In the genomic region with DNA sequence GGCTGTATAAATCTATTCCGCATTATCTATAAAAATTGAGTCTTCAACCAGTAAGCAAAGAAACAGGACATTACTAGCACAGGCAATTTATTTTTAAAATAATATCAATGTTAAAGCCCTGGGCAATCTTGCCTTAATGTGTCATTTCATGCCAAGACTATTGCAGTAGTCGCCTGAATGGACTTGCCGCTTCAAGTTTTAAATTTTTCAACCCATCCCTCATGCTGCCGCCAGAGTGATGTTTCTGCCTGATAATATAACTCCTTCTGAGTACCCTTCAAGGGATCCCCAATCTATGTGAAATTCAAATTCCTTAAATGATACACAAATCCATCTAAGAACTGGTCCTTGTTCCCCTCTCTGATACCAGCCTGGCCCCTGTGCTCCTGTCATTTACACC, we compare ENCODE assay signal across 18 cellular contexts.
DNase-seq lines count a peak whose midpoint lies in the region; ATAC-seq and TF ChIP-seq lines count a peak whose summit lies in the region.
"Had no signal": no experiment of that assay in that cellular context is flagged by ENCODE, and none has a peak within 500 bp of the region (broad histone marks: within the 10 kb centered on the region; RNA-seq: fewer than 3 reads in every experiment).

No MANE protein-coding gene starts in this region.

- H2AFZ ChIP-seq in mammary epithelial cell (ENCODE audit: low read depth, low read length): no peak overlapping the region
- H2AFZ ChIP-seq: GM23248 had no signal

- in situ Hi-C loops in mammary epithelial cell (cut with MboI; ENCODE audit: low sequenced_read_pairs in 2 of 2): loop anchor here (5.0 to 25.0 kb wide), 3 partner anchors 59 to 226 kb away; no protein-coding TSS in a partner anchor

- CTCF ChIA-PET in mammary epithelial cell (lab: Charles Lee; ENCODE audit: low non-redundant PET) (interaction anchor here (0.8 kb wide), 1 partner anchor 279 kb away, joined by 3 read pairs; no protein-coding TSS in a partner anchor), Caco-2 (lab: Charles Lee) (no interaction called here)

- H3K4me3 Mint-ChIP-seq in HFFc6 (no peak overlapping the region), Caco-2 (ENCODE audit: unreplicated experiment) (no peak overlapping the region)
- H3K4me3 Mint-ChIP-seq: B cell; CD4-positive, CD25-positive, alpha-beta regulatory T cell; CD8-positive, alpha-beta memory T cell; IgD-negative memory B cell had no signal

- H3K4me1 ChIP-seq in mammary epithelial cell (ENCODE audit: insufficient read depth, low read length) (peaks cover 40% of the 10 kb centered on the region), esophagus (ENCODE audit: control insufficient read depth in 2 of 2, insufficient read depth in 2 of 2, low read length in 1 of 2) (no peaks in the 10 kb centered on the region), suprapubic skin (peaks cover 25% of the 10 kb centered on the region), Caco-2 (peaks cover 6% of the 10 kb centered on the region; the same call in 1 of the 2 replicates)

- no peak for ATAC-seq in GM18498 (IDR thresholded peaks at IDR 0.05; ENCODE audit: unreplicated experiment)

- H3K27ac Mint-ChIP-seq in HFFc6 (peak overlapping the region; percentile 14; the same call in 1 of the 2 replicates), Caco-2 (ENCODE audit: unreplicated experiment) (no peak overlapping the region)
- H3K27ac Mint-ChIP-seq: B cell; CD4-positive, CD25-positive, alpha-beta regulatory T cell; IgD-negative memory B cell had no signal

- TF ChIP-seq CTCF in HFFc6 (IDR thresholded peaks at IDR 0.05): no peak
- no peak for TF ChIP-seq CTCF in mammary epithelial cell (conservative IDR thresholded peaks at IDR 0.05 in 1 of 2, IDR thresholded peaks at IDR 0.05 in 1 of 2; ENCODE audit: extremely low read depth in 1 of 2, insufficient read depth in 1 of 2, low read depth in 1 of 2, low read length in 2 of 2)
- TF ChIP-seq CTCF in suprapubic skin (IDR thresholded peaks at IDR 0.05): no peak
- TF ChIP-seq CTCF in Caco-2 (IDR thresholded peaks at IDR 0.05; ENCODE audit: insufficient read depth in 1 of 2, low read depth in 1 of 2, low read length in 1 of 2, severe bottlenecking in 1 of 2, unreplicated experiment in 1 of 2): no peak

- BruUV-seq in mammary epithelial cell (replicated peaks; lab: Mats Ljungman, UMichigan) (no TSS peak), Caco-2 (replicated peaks; lab: Mats Ljungman, UMichigan) (no TSS peak)

- WGBS in mammary epithelial cell (ENCODE audit: low coverage, missing lambda C conversion rate): 59% methylated on average over 4 of the region's 4 CpGs
- WGBS in esophagus, 2 donors: 55 to 71% methylated on average over 4 of the region's 4 CpGs
- 58% methylated on average over 4 of the region's 4 CpGs for whole genome bisulfite sequencing in suprapubic skin

- H3K27ac ChIP-seq in mammary epithelial cell (ENCODE audit: insufficient read depth, low read depth, low read length) (peak overlapping the region; percentile 90), esophagus (ENCODE audit: low read depth in 2 of 2, low read length in 1 of 2) (peak overlapping the region; percentile 37 to 40), suprapubic skin (peak overlapping the region; percentile 20)
- H3K27ac ChIP-seq: BLaER1 treated with 17β-estradiol and CSF1 and Interleukin-3, amounts not matched to agents 10 nM and 100 nM; GM23248 had no signal

- no peak for DNase-seq in HFFc6
- peak; percentile 37 for DNase-seq in mammary epithelial cell
- DNase-seq in suprapubic skin (ENCODE audit: low spot score in 2 of 2): no peak
- no peak for DNase-seq in Caco-2
- DNase-seq in DMS 273 treated with DMSO at 0.1 percent for 48 hours (lab: John Stamatoyannopoulos, UW): no peak
- DNase-seq: CD4-positive, CD25-positive, alpha-beta regulatory T cell; CD8-positive, alpha-beta memory T cell; COR-L47; DMS79 treated with DMSO at 0.1 percent for 48 hours; GF-D8; GM23248; KBM-7 had no signal

- H3K9me3 Mint-ChIP-seq in HFFc6: no peaks in the 10 kb centered on the region
- no peaks in the 10 kb centered on the region for H3K9me3 Mint-ChIP-seq in Caco-2 (ENCODE audit: unreplicated experiment)
- H3K9me3 Mint-ChIP-seq: CD8-positive, alpha-beta memory T cell; IgD-negative memory B cell had no signal

- no peak for TF ChIP-seq POLR2A in suprapubic skin (IDR thresholded peaks at IDR 0.05)

- H3K4me2 ChIP-seq in mammary epithelial cell (ENCODE audit: insufficient read depth, low read depth, low read length): peak overlapping the region; percentile 66
- H3K4me2 ChIP-seq: BLaER1 treated with 17β-estradiol and CSF1 and Interleukin-3, amounts not matched to agents 10 nM and 100 nM had no signal

- peak overlapping the region; percentile 35 for H3K9ac ChIP-seq in mammary epithelial cell (ENCODE audit: insufficient read depth, low read length)
- H3K9ac ChIP-seq: BLaER1 treated with 17β-estradiol and CSF1 and Interleukin-3, amounts not matched to agents 10 nM and 100 nM; GM23248 had no signal

- dilution Hi-C loops in mammary epithelial cell (cut with HindIII; ENCODE audit: low sequenced_read_pairs): no loop called here

- POLR2A ChIA-PET in Caco-2 (lab: Charles Lee): no interaction called here

- H3K4me3 ChIP-seq in mammary epithelial cell (replicated peaks in 1 of 3; ENCODE audit: insufficient read depth in 1 of 3, low read depth in 2 of 3, low read length in 3 of 3) (no peak overlapping the region), esophagus (ENCODE audit: low read depth in 1 of 2, low read length in 2 of 2) (no peak overlapping the region), suprapubic skin (no peak overlapping the region), Caco-2 (ENCODE audit: low read depth, low read length) (no peak overlapping the region)
- H3K4me3 ChIP-seq: BLaER1 treated with 17β-estradiol and CSF1 and Interleukin-3, amounts not matched to agents 10 nM and 100 nM; GM23248; HAP-1 had no signal

- no peaks in the 10 kb centered on the region for H4K20me1 ChIP-seq in mammary epithelial cell (ENCODE audit: insufficient read depth, low read length)

- H3K27me3 Mint-ChIP-seq in HFFc6 (ENCODE audit: insufficient read depth) (peaks cover 3% of the 10 kb centered on the region), Caco-2 (ENCODE audit: insufficient read depth, unreplicated experiment) (no peaks in the 10 kb centered on the region)
- H3K27me3 Mint-ChIP-seq: B cell; CD4-positive, CD25-positive, alpha-beta regulatory T cell; CD8-positive, alpha-beta memory T cell; IgD-negative memory B cell had no signal

- intact Hi-C loops in mammary epithelial cell (cut with micrococcal nuclease) (no loop called here), Caco-2 (cut with micrococcal nuclease; ENCODE audit: unreplicated experiment) (no loop called here)

- H3K27me3 ChIP-seq in mammary epithelial cell (ENCODE audit: insufficient read depth, low read length): no peaks in the 10 kb centered on the region
- H3K27me3 ChIP-seq in esophagus (ENCODE audit: control insufficient read depth in 1 of 2, insufficient read depth in 2 of 2, low read length in 2 of 2): no peaks in the 10 kb centered on the region
- H3K27me3 ChIP-seq in suprapubic skin: no peaks in the 10 kb centered on the region
- no peaks in the 10 kb centered on the region for H3K27me3 ChIP-seq in Caco-2 (replicated peaks; ENCODE audit: control insufficient read depth, insufficient read depth, low read length)
- H3K27me3 ChIP-seq: BLaER1 treated with 17β-estradiol and CSF1 and Interleukin-3, amounts not matched to agents 10 nM and 100 nM had no signal

- no peaks in the 10 kb centered on the region for H3K79me2 ChIP-seq in mammary epithelial cell (ENCODE audit: insufficient read depth, low read length)

- H3K36me3 ChIP-seq in mammary epithelial cell (ENCODE audit: insufficient read depth, low read length): peaks cover 8% of the 10 kb centered on the region
- no peaks in the 10 kb centered on the region for H3K36me3 ChIP-seq in esophagus (ENCODE audit: control insufficient read depth in 2 of 2, insufficient read depth in 2 of 2, low read length in 1 of 2)
- H3K36me3 ChIP-seq in suprapubic skin: peaks cover 3% of the 10 kb centered on the region
- peaks cover 2% of the 10 kb centered on the region; the same call in 1 of the 2 replicates for H3K36me3 ChIP-seq in Caco-2 (ENCODE audit: control insufficient read depth, insufficient read depth, low read length)

- no peak for TF ChIP-seq EP300 in suprapubic skin (IDR thresholded peaks at IDR 0.05)

- H3K9me3 ChIP-seq in mammary epithelial cell (replicated peaks; ENCODE audit: insufficient read depth, low read length) (no peaks in the 10 kb centered on the region), esophagus (ENCODE audit: control insufficient read depth in 2 of 2, insufficient read depth in 1 of 2, low read depth in 1 of 2, low read length in 1 of 2) (no peaks in the 10 kb centered on the region), suprapubic skin (no peaks in the 10 kb centered on the region), Caco-2 (no peaks in the 10 kb centered on the region)
- H3K9me3 ChIP-seq: BLaER1 treated with 17β-estradiol and CSF1 and Interleukin-3, amounts not matched to agents 10 nM and 100 nM; HAP-1 had no signal

- peaks cover 27% of the 10 kb centered on the region for H3K36me3 Mint-ChIP-seq in HFFc6 (ENCODE audit: low read depth)
- peaks cover 19% of the 10 kb centered on the region for H3K36me3 Mint-ChIP-seq in Caco-2 (ENCODE audit: insufficient read depth, unreplicated experiment)

- H3K4me1 Mint-ChIP-seq in HFFc6 (ENCODE audit: low read depth) (peaks cover 91% of the 10 kb centered on the region), Caco-2 (ENCODE audit: low read depth, unreplicated experiment) (no peaks in the 10 kb centered on the region)

Comparison
In these comparisons a context has a peak if more than half of its experiments do, and no peak if none do; other contexts are left out.
1. H3K27ac ChIP-seq: peak in every context shown above with its lines; median percentile 90 in mammary epithelial cell; 38 in esophagus; 20 in suprapubic skin.